Comparison of ENCODE assay signal across 21 cellular contexts in genomic region chr4:152885185-152885584, GRCh38. TPM values are rescaled to one million over a fixed set of nuclear protein-coding genes. Genes with fewer than 3 reads are reported as not detected.
DNase-seq lines count a peak whose midpoint lies in the region; ATAC-seq, FAIRE-seq and TF ChIP-seq lines count a peak whose summit lies in the region.
"Had no signal": no experiment of that assay in that cellular context is flagged by ENCODE, and none has a peak within 500 bp of the region (broad histone marks: within the 10 kb centered on the region; RNA-seq: fewer than 3 reads in every experiment).

No MANE protein-coding gene starts in this region.

- 19 to 65% (median 47%) methylated on average over 5 of the region's 5 CpGs for WGBS in small intestine, 3 donors

- no peak for FAIRE-seq in small intestine (lab: Jason Lieb, UNC)
- FAIRE-seq: GM12878, H1 had no signal

- in situ Hi-C loops in HAP-1 (cut with MboI; ENCODE audit: low sequenced_read_pairs): no loop called here

- peak overlapping the region; percentile 28 for H3K4me3 Mint-ChIP-seq in neural crest cell
- H3K4me3 Mint-ChIP-seq: CD4-positive, CD25-positive, alpha-beta regulatory T cell; CD8-positive, alpha-beta memory T cell; H9 had no signal

- H3K36me3 ChIP-seq in HAP-1 (replicated peaks) (no peaks in the 10 kb centered on the region), small intestine (ENCODE audit: control insufficient read depth in 2 of 2, insufficient read depth in 2 of 2, low read length in 2 of 2) (peaks cover 3 to 7% of the 10 kb centered on the region in 2 donors)

- peak overlapping the region; percentile 9 for H3K27ac Mint-ChIP-seq in neural crest cell (ENCODE audit: unreplicated experiment)
- H3K27ac Mint-ChIP-seq: CD4-positive, CD25-positive, alpha-beta regulatory T cell; CD8-positive, alpha-beta memory T cell had no signal

- no peak for TF ChIP-seq CTCF in neural crest cell (conservative IDR thresholded peaks at IDR 0.05)

- no peak overlapping the region for H3K4me3 ChIP-seq in HAP-1
- H3K4me3 ChIP-seq in small intestine (ENCODE audit: low read depth in 1 of 2, low read length in 2 of 2): no peak overlapping the region
- H3K4me3 ChIP-seq: GM12878 had no signal

- H3K27me3 Mint-ChIP-seq in neural crest cell (ENCODE audit: low read depth): no peaks in the 10 kb centered on the region
- H3K27me3 Mint-ChIP-seq: CD4-positive, CD25-positive, alpha-beta regulatory T cell; CD8-positive, alpha-beta memory T cell had no signal

- intact Hi-C loops in left colon (cut with DNase I, micrococcal nuclease): no loop called here

- no peaks in the 10 kb centered on the region for H3K9me3 Mint-ChIP-seq in neural crest cell
- H3K9me3 Mint-ChIP-seq: CD4-positive, CD25-positive, alpha-beta regulatory T cell; CD8-positive, alpha-beta memory T cell; H9 had no signal

- no peak overlapping the region for H3K27ac ChIP-seq in small intestine (ENCODE audit: low read depth in 1 of 2, low read length in 1 of 2)

- no peaks in the 10 kb centered on the region for H3K9me3 ChIP-seq in HAP-1
- no peaks in the 10 kb centered on the region for H3K9me3 ChIP-seq in small intestine (ENCODE audit: control insufficient read depth, low read depth)
- H3K9me3 ChIP-seq: BE2C had no signal

- peaks cover 13% of the 10 kb centered on the region for H3K36me3 Mint-ChIP-seq in neural crest cell (ENCODE audit: low read depth)

- peak; percentile 84 for ATAC-seq in left colon
- no peak for ATAC-seq in GM18520 (IDR thresholded peaks at IDR 0.05; ENCODE audit: unreplicated experiment)
- ATAC-seq: GM12878 had no signal

- peaks cover 22% of the 10 kb centered on the region for H3K4me1 ChIP-seq in HAP-1
- no peaks in the 10 kb centered on the region for H3K4me1 ChIP-seq in small intestine (ENCODE audit: control insufficient read depth in 2 of 2, insufficient read depth in 1 of 2, low read depth in 1 of 2, low read length in 1 of 2)
- H3K4me1 ChIP-seq: BE2C had no signal

- DNase-seq in HAP-1 (ENCODE audit: low spot score in 2 of 2) (peak; percentile 51 to 84), left colon (no peak), neural crest cell (ENCODE audit: low read depth, low spot score) (no peak), small intestine (peak; percentile 8), NCI-H1092 (lab: John Stamatoyannopoulos, UW) (no peak), NCI-H446 (lab: John Stamatoyannopoulos, UW) (no peak)
- no peak for DNase-seq in activated CD4-positive, CD25-positive, alpha-beta regulatory T cell treated with anti-CD3 and anti-CD28 coated beads, Interleukin-2, amount 50 U/mL, for 72 hours
- DNase-seq: BE2C; C1 segment of cervical spinal cord; CD4-positive, CD25-positive, alpha-beta regulatory T cell; CD8-positive, alpha-beta memory T cell; COR-L47; DMS 273 treated with DMSO at 0.1 percent for 48 hours; DMS53; DND-41; EL; H9; KG1 had no signal

- H3K27me3 ChIP-seq in HAP-1 (ENCODE audit: low read depth) (no peaks in the 10 kb centered on the region), small intestine (ENCODE audit: control insufficient read depth in 2 of 2, insufficient read depth in 2 of 2, low read length in 2 of 2) (no peaks in the 10 kb centered on the region)
- H3K27me3 ChIP-seq: BE2C had no signal

- H3K4me1 Mint-ChIP-seq in neural crest cell: peaks cover 64% of the 10 kb centered on the region
- H3K4me1 Mint-ChIP-seq: CD4-positive, CD25-positive, alpha-beta regulatory T cell; CD8-positive, alpha-beta memory T cell had no signal

RNA-seq across cellular contexts. Expression of gene FHDC1, which starts 50.9 kb away (rescaled TPM):
- total RNA-seq in left colon (10 to 100 TPM; 14.9 to 15.2 TPM), neural crest cell (52.0 and 54.5 TPM in 2 replicates)
- polyA plus RNA-seq in small intestine: 10 to 100 TPM in 1 of 3 donors, 1 to 10 TPM in 2; 3.7 to 12.7 (median 9.7) TPM
- polyA plus RNA-seq: CD4-positive, CD25-positive, alpha-beta regulatory T cell; CD8-positive, alpha-beta memory T cell had no signal

Comparison
In these comparisons a context has a peak if more than half of its experiments do, and no peak if none do; other contexts are left out.
1. DNase-seq: peak in HAP-1 (2 of 2) and small intestine (single experiment); none in left colon (0 of 2), neural crest cell (single experiment), NCI-H1092 (single experiment), activated CD4-positive, CD25-positive, alpha-beta regulatory T cell treated with anti-CD3 and anti-CD28 coated beads, Interleukin-2, amount 50 U/mL, for 72 hours (single experiment) and NCI-H446 (0 of 2).